Comparison of ENCODE assay signal across 8 cellular contexts in the genomic region with DNA sequence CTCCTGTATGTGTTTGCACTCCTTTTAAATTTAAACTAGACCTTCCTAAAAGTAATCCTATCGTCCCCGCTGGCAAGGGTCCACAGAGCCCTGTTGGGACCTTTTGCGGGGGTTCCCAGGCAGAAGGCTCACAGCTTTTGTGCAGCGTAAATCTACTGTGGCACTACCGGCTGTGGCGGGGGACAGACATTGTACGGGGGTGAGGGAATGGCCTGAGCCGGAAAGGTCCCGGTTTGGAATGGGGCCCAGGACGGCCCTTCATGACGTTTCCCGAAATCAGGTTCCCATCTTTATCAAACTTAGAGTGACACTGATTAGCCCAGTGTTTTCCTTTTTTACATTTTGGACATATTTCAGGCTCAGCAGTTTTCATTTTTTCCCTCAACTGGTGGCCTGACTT.
DNase-seq lines count a peak whose midpoint lies in the region; ATAC-seq and TF ChIP-seq lines count a peak whose summit lies in the region.
"Not testable (repeated sequence)": the region's sequence is repeated elsewhere in the genome, so short reads cannot be mapped to it uniquely, and the experiment has no call there.

No MANE protein-coding gene starts in this region.

- H3K9ac ChIP-seq in neural progenitor cell, result not testable (repeated sequence)

- peak overlapping the region in 3 of 4 donors; percentile 36 to 49 (median 42) for H3K27ac ChIP-seq in esophagus squamous epithelium
- not testable (repeated sequence) for H3K27ac ChIP-seq in right cardiac atrium (ENCODE audit: low read length); neural progenitor cell; thyroid gland
- peak overlapping the region; percentile 36 for H3K27ac ChIP-seq in lower lobe of right lung

- not testable (repeated sequence) for H2AFZ ChIP-seq in neural progenitor cell (replicated peaks)

- not testable (repeated sequence) for ATAC-seq in left cardiac atrium, right cardiac atrium, lower lobe of right lung

- H3K4me1 Mint-ChIP-seq in chondrocyte (ENCODE audit: low read depth), result peaks cover 25% of the 10 kb centered on the region
- not testable (repeated sequence) for H3K4me1 Mint-ChIP-seq in neural progenitor cell

- H3K9me3 Mint-ChIP-seq in chondrocyte (ENCODE audit: low read depth); neural progenitor cell: not testable (repeated sequence)

- TF ChIP-seq POLR2A in esophagus squamous epithelium (IDR thresholded peaks at IDR 0.05); thyroid gland (IDR thresholded peaks at IDR 0.05): not testable (repeated sequence)

- H3K27me3 ChIP-seq in esophagus squamous epithelium; right cardiac atrium (ENCODE audit: control insufficient read depth, insufficient read depth); lower lobe of right lung (ENCODE audit: low read depth); neural progenitor cell; thyroid gland: not testable (repeated sequence)

- TF ChIP-seq CTCF in chondrocyte (IDR thresholded peaks at IDR 0.05); esophagus squamous epithelium (IDR thresholded peaks at IDR 0.05); lower lobe of right lung (IDR thresholded peaks at IDR 0.05); neural progenitor cell (IDR thresholded peaks at IDR 0.05); thyroid gland (IDR thresholded peaks at IDR 0.05): not testable (repeated sequence)

- H3K27me3 Mint-ChIP-seq in chondrocyte (ENCODE audit: low read depth); neural progenitor cell (ENCODE audit: insufficient read depth, low read depth): not testable (repeated sequence)

- intact Hi-C loops in esophagus squamous epithelium (cut with DNase I); left cardiac atrium (cut with DNase I); right cardiac atrium (cut with DNase I); lower lobe of right lung (cut with DNase I); thyroid gland (cut with DNase I): not testable (repeated sequence)

- not testable (repeated sequence) for DNase-seq in chondrocyte (ENCODE audit: low spot score); esophagus squamous epithelium (lab: John Stamatoyannopoulos, UW); lower lobe of right lung; neural progenitor cell (ENCODE audit: low spot score)
- DNase-seq in dermis microvascular lymphatic vessel endothelial cell (ENCODE audit: low read depth in 2 of 2), result peak; percentile 33 to 64
- DNase-seq in left cardiac atrium, result peak; percentile 34
- DNase-seq in right cardiac atrium, result peak; percentile 39 to 78 (median 66)
- DNase-seq in thyroid gland, result peak; percentile 2 to 3

- H4K20me1 ChIP-seq in neural progenitor cell (ENCODE audit: low read depth), result not testable (repeated sequence)

- H3K79me2 ChIP-seq in neural progenitor cell (ENCODE audit: low read depth), result not testable (repeated sequence)

- peak overlapping the region in 1 of 4 donors; percentile 23 for H3K4me3 ChIP-seq in esophagus squamous epithelium
- not testable (repeated sequence) for H3K4me3 ChIP-seq in right cardiac atrium (ENCODE audit: low read length); lower lobe of right lung; neural progenitor cell; thyroid gland (replicated peaks in 1 of 3)

- 70 to 79% methylated on average over 9 to 11 of the region's 12 CpGs for WGBS in esophagus squamous epithelium, 2 donors
- 40% methylated on average over 12 of the region's 12 CpGs for WGBS in right cardiac atrium
- WGBS in thyroid gland, 2 donors, result 79 to 82% methylated on average over 12 of the region's 12 CpGs

- H3K36me3 Mint-ChIP-seq in chondrocyte (ENCODE audit: low read depth) (peaks cover 13% of the 10 kb centered on the region), neural progenitor cell (peaks cover 15% of the 10 kb centered on the region)

- not testable (repeated sequence) for H3K4me2 ChIP-seq in neural progenitor cell

- H3K4me1 ChIP-seq in esophagus squamous epithelium; right cardiac atrium (ENCODE audit: control insufficient read depth, insufficient read depth, low read length); lower lobe of right lung; neural progenitor cell; thyroid gland: not testable (repeated sequence)

- peak overlapping the region; percentile 33 for H3K27ac Mint-ChIP-seq in chondrocyte (ENCODE audit: unreplicated experiment)
- H3K27ac Mint-ChIP-seq in neural progenitor cell, result peak overlapping the region; percentile 42

- H3K4me3 Mint-ChIP-seq in chondrocyte (ENCODE audit: unreplicated experiment); neural progenitor cell: not testable (repeated sequence)

- H3F3A ChIP-seq in neural progenitor cell (ENCODE audit: low read depth), result not testable (repeated sequence)

- H3K9me3 ChIP-seq in esophagus squamous epithelium; right cardiac atrium (ENCODE audit: control insufficient read depth, low read length); lower lobe of right lung; neural progenitor cell (ENCODE audit: low read depth); thyroid gland: not testable (repeated sequence)

- H3K36me3 ChIP-seq in esophagus squamous epithelium, result peaks cover 0 to 50% (median 0%) of the 10 kb centered on the region in 3 donors
- not testable (repeated sequence) for H3K36me3 ChIP-seq in lower lobe of right lung, neural progenitor cell, thyroid gland
